5 cellular contexts compared by ENCODE assay signal in the genomic region with DNA sequence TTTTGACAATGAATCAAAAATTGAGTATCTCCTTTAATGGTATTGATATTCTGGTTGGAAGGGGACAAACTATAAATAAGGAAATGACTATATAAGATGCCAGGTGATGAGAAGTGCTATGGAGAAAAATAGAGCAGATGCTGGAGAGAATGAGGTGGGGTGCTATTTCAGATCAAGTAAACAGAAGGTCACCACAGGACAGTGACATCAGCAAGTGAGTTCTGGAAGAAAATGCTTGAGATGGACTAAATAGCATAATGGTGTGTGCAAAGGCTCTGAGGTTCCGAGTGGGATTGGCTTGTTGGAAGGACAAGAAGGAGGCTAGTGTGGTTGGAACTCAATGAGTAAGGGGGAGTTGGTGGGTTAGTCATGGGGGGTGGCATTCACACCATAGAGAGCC.
"Had no signal": no experiment of that assay in that cellular context is flagged by ENCODE, and none has a peak within 500 bp of the region (broad histone marks: within the 10 kb centered on the region; RNA-seq: fewer than 3 reads in every experiment).

No MANE protein-coding gene starts in this region.

- H3K27ac Mint-ChIP-seq: H9, IgD-negative memory B cell had no signal

- ATAC-seq: GM23338 had no signal

- DNase-seq: H9, HCEC 1CT, KBM-7 had no signal

- H3K36me3 Mint-ChIP-seq: IgD-negative memory B cell had no signal

- H3K4me3 ChIP-seq: GM23338 had no signal

- H3K27me3 Mint-ChIP-seq: IgD-negative memory B cell had no signal

- H3K4me1 Mint-ChIP-seq: GM23338, H9, IgD-negative memory B cell had no signal

- H3K9me3 Mint-ChIP-seq: GM23338, H9, IgD-negative memory B cell had no signal

- H3K4me3 Mint-ChIP-seq: GM23338, H9, IgD-negative memory B cell had no signal

- H3K4me2 ChIP-seq: GM23338 had no signal
